27 cellular contexts compared by ENCODE assay signal in genomic region chr5:107605596-107606125, GRCh38.
DNase-seq lines count a peak whose midpoint lies in the region; ATAC-seq and TF ChIP-seq lines count a peak whose summit lies in the region.
"Had no signal": no experiment of that assay in that cellular context is flagged by ENCODE, and none has a peak within 500 bp of the region (broad histone marks: within the 10 kb centered on the region; RNA-seq: fewer than 3 reads in every experiment).

No MANE protein-coding gene starts in this region.

- TF ChIP-seq CTCF in left ventricle myocardium inferior (IDR thresholded peaks at IDR 0.05; ENCODE audit: borderline replicate concordance): no peak

- peak overlapping the region; percentile 11 for H3K27ac ChIP-seq in left ventricle myocardium inferior (replicated peaks)
- peak overlapping the region; percentile 9 for H3K27ac ChIP-seq in angular gyrus (ENCODE audit: low read depth, low read length)
- H3K27ac ChIP-seq: coronary artery, upper lobe of right lung had no signal

- no peak overlapping the region for H3K4me3 ChIP-seq in left ventricle myocardium inferior
- H3K4me3 ChIP-seq: coronary artery, upper lobe of right lung had no signal

- intact Hi-C loops in left ventricle myocardium inferior (cut with micrococcal nuclease) (no loop called here), Right ventricle myocardium superior (cut with DNase I) (no loop called here), left colon (cut with DNase I, micrococcal nuclease) (no loop called here), posterior vena cava (cut with DNase I) (no loop called here)

- H3K4me1 ChIP-seq in left ventricle myocardium inferior: peaks cover 71% of the 10 kb centered on the region
- H3K4me1 ChIP-seq: upper lobe of right lung had no signal

- no peak for ATAC-seq in Right ventricle myocardium superior (ENCODE audit: poor library complexity)
- ATAC-seq in left colon: peak; percentile 15
- no peak for ATAC-seq in HG02884 (IDR thresholded peaks at IDR 0.05; ENCODE audit: unreplicated experiment)
- ATAC-seq in GM21717 (IDR thresholded peaks at IDR 0.05; ENCODE audit: unreplicated experiment): no peak
- ATAC-seq: activated CD4-positive, CD25-positive, alpha-beta regulatory T cell treated with anti-CD3 and anti-CD28 coated beads, Interleukin-2, amount 50 U/mL, for 24 hours; activated CD8-positive, alpha-beta memory T cell treated with anti-CD3 and anti-CD28 coated beads, Interleukin-2, amount 10 ng/mL, durations not matched to agents 7 days and 5 days; activated T-cell treated with anti-CD3 and anti-CD28 coated beads, Interleukin-2, amount 50 U/mL, for 4 hours; PC-3; stimulated activated effector memory CD8-positive, alpha-beta T cell treated with anti-CD3 and anti-CD28 coated beads, Interleukin-12 subunit alpha, Interleukin-12 subunit beta, amount 100 ng/mL, for 72 hours; upper lobe of right lung had no signal

- no peaks in the 10 kb centered on the region for H3K27me3 ChIP-seq in left ventricle myocardium inferior (ENCODE audit: low read depth)
- H3K27me3 ChIP-seq: upper lobe of right lung had no signal

- no peaks in the 10 kb centered on the region for H3K9me3 ChIP-seq in left ventricle myocardium inferior (replicated peaks)
- H3K9me3 ChIP-seq: upper lobe of right lung had no signal

- H3K36me3 ChIP-seq in left ventricle myocardium inferior: no peaks in the 10 kb centered on the region
- H3K36me3 ChIP-seq: upper lobe of right lung had no signal

- DNase-seq in left ventricle myocardium inferior (no peak), Right ventricle myocardium superior (no peak), left colon (no peak), posterior vena cava (ENCODE audit: low spot score) (no peak), NCI-H1092 (lab: John Stamatoyannopoulos, UW) (no peak)
- DNase-seq: 8988T; activated CD4-positive, alpha-beta T cell treated with anti-CD3 and anti-CD28 coated beads, Interleukin-2, amount 50 U/mL, for 4 hours; activated CD8-positive, alpha-beta memory T cell treated with anti-CD3 and anti-CD28 coated beads, Interleukin-2, amount 10 ng/mL, durations not matched to agents 7 days and 5 days; activated gamma-delta T cell; activated T-cell treated with anti-CD3 and anti-CD28 coated beads, Interleukin-2, amount 50 U/mL, for 4 hours; CD4-positive, alpha-beta T cell; effector memory CD8-positive, alpha-beta T cell; head of caudate nucleus; islet precursor cell; midbrain; naive B cell; NCI-H1694 treated with DMSO at 0.1 percent for 48 hours; nucleus accumbens; PC-3; stimulated activated CD4-positive, alpha-beta T cell treated with anti-CD3 and anti-CD28 coated beads, Interleukin-15, amount 100 ng/mL, for 24 hours; upper lobe of right lung had no signal
